Comparison of ENCODE assay signal across 9 cellular contexts in genomic region chr17:2398188-2398587, GRCh38. TPM values are rescaled to one million over a fixed set of nuclear protein-coding genes. Genes with fewer than 3 reads are reported as not detected.
DNase-seq lines count a peak whose midpoint lies in the region; ATAC-seq, FAIRE-seq and TF ChIP-seq lines count a peak whose summit lies in the region.
"Had no signal": no experiment of that assay in that cellular context is flagged by ENCODE, and none has a peak within 500 bp of the region (broad histone marks: within the 10 kb centered on the region; RNA-seq: fewer than 3 reads in every experiment).

No MANE protein-coding gene starts in this region.

- no peak for TF ChIP-seq RAD21 in H1 (IDR thresholded peaks at IDR 0.05 in 1 of 2, conservative IDR thresholded peaks at IDR 0.05 in 1 of 2; ENCODE audit: low read depth in 2 of 2, low read length in 2 of 2)

- peak overlapping the region; percentile 74 for H2BK120ac ChIP-seq in H1 (replicated peaks; ENCODE audit: low read depth, low read length)

- H4K20me1 ChIP-seq in H1 (replicated peaks in 1 of 2; ENCODE audit: control insufficient read depth in 1 of 2, insufficient read depth in 2 of 2, low read length in 2 of 2): peaks cover 8 to 18% of the 10 kb centered on the region in 2 experiments

- TF ChIP-seq EP300 in H1 (IDR thresholded peaks at IDR 0.05; ENCODE audit: borderline replicate concordance in 1 of 2, low read depth in 2 of 2, low read length in 2 of 2): no peak

- H3K27me3 ChIP-seq in NT2/D1 (ENCODE audit: insufficient read depth, insufficient read length) (no peaks in the 10 kb centered on the region), H1 (replicated peaks in 1 of 4; ENCODE audit: control insufficient read depth in 3 of 4, extremely low read depth in 1 of 4, insufficient read depth in 3 of 4, low read length in 3 of 4) (no peaks in the 10 kb centered on the region; a peak in 2 of 7 replicates), foreskin keratinocyte (no peaks in the 10 kb centered on the region)

- no peak overlapping the region for H3K14ac ChIP-seq in H1 (ENCODE audit: insufficient read length)

- H3K23ac ChIP-seq in H1 (ENCODE audit: insufficient read length): no peak overlapping the region

- H3K4ac ChIP-seq in H1 (replicated peaks; ENCODE audit: insufficient read length, low read depth, low read length): peak overlapping the region; percentile 74

- peak overlapping the region; percentile 97 for H3K27ac Mint-ChIP-seq in neural crest cell (ENCODE audit: unreplicated experiment)

- H3K9me3 ChIP-seq in NT2/D1 (ENCODE audit: insufficient read depth, low read length): no peaks in the 10 kb centered on the region
- H3K9me3 ChIP-seq in H1 (ENCODE audit: insufficient read depth in 2 of 2, low read depth in 1 of 2, low read length in 1 of 2): no peaks in the 10 kb centered on the region
- H3K9me3 ChIP-seq: mucosa of descending colon had no signal

- peaks cover 24% of the 10 kb centered on the region for H3K79me1 ChIP-seq in H1 (ENCODE audit: low read depth, low read length)

- peak overlapping the region; percentile 99 for H2BK12ac ChIP-seq in H1 (ENCODE audit: low read depth, low read length)

- H3K79me2 ChIP-seq in H1 (ENCODE audit: control insufficient read depth in 1 of 2, insufficient read depth in 2 of 2, low read length in 2 of 2): peaks cover 0 to 38% of the 10 kb centered on the region in 2 experiments; a peak in 2 of 4 replicates

- peak overlapping the region; percentile 99 for H3K4me3 Mint-ChIP-seq in neural crest cell

- peaks cover 61% of the 10 kb centered on the region for H3K4me1 Mint-ChIP-seq in neural crest cell

- H2AK5ac ChIP-seq in H1 (ENCODE audit: low read depth, low read length): peak overlapping the region; percentile 97

- no peaks in the 10 kb centered on the region for H3K9me3 Mint-ChIP-seq in neural crest cell

- TF ChIP-seq CTCF in AG10803 (conservative IDR thresholded peaks at IDR 0.05; ENCODE audit: low read length) (no peak), H1 (IDR thresholded peaks at IDR 0.05; ENCODE audit: control extremely low read depth in 1 of 3, insufficient read depth in 1 of 3, low read depth in 1 of 3, low read length in 3 of 3) (no peak), neural crest cell (conservative IDR thresholded peaks at IDR 0.05) (no peak), foreskin keratinocyte (conservative IDR thresholded peaks at IDR 0.05) (no peak)

- H3K4me1 ChIP-seq in NT2/D1 (ENCODE audit: insufficient read depth, insufficient read length): peaks cover 44% of the 10 kb centered on the region
- H3K4me1 ChIP-seq in H1 (replicated peaks in 1 of 4; ENCODE audit: control insufficient read depth in 3 of 4, insufficient read depth in 4 of 4, low read length in 3 of 4): peaks cover 11 to 44% (median 31%) of the 10 kb centered on the region in 4 experiments
- H3K4me1 ChIP-seq in foreskin keratinocyte: no peaks in the 10 kb centered on the region

- CTCF ChIA-PET in H1 (lab: Charles Lee; ENCODE audit: partially characterized antibody): interaction anchor here (1.6 to 8.8 kb wide), 6 partner anchors 10 to 20 kb away, joined by 4 to 80 read pairs (median 8); no protein-coding TSS in a partner anchor

- peak overlapping the region; percentile 83; the same call in 1 of the 2 replicates for H3K18ac ChIP-seq in H1 (ENCODE audit: extremely low read depth, low read length)

- POLR2A ChIA-PET in H1 (lab: Charles Lee; ENCODE audit: partially characterized antibody): interaction anchor here (0.5 to 8.8 kb wide), 8 partner anchors 12 to 325 kb away, joined by 3 to 193 read pairs (median 3); partner anchors contain the start of genes SGSM2, SMG6 and TSR1

- H3K27me3 Mint-ChIP-seq in neural crest cell (ENCODE audit: low read depth): peaks cover 12% of the 10 kb centered on the region

- peak overlapping the region; percentile 98 for H2BK15ac ChIP-seq in H1 (ENCODE audit: low read length)

- no peaks in the 10 kb centered on the region for H3K36me3 Mint-ChIP-seq in neural crest cell (ENCODE audit: low read depth)

- no peak overlapping the region for H2AFZ ChIP-seq in H1 (ENCODE audit: low read length)

- DNase-seq in AG10803 (ENCODE audit: low read depth) (no peak), NT2/D1 (ENCODE audit: low read depth, low spot score) (no peak), H1 (ENCODE audit: low read depth in 1 of 2, low spot score in 2 of 2) (no peak), neural crest cell (ENCODE audit: low read depth, low spot score) (no peak), iPS-NIHi11 (ENCODE audit: low spot score) (no peak), foreskin keratinocyte (no peak)

- 75% methylated on average over 10 of the region's 10 CpGs; no CpG with 5 or more reads in 1 of the 2 experiments for WGBS in H1 (ENCODE audit: extremely low coverage in 1 of 2, insufficient coverage in 1 of 2, insufficient read length in 1 of 2, insufficient replicate concordance in 2 of 2, low coverage in 1 of 2, low lambda C conversion rate in 2 of 2, missing lambda C conversion rate in 1 of 2), 2 experiments

- H3K23me2 ChIP-seq in H1 (ENCODE audit: low read depth, low read length): peaks cover 27% of the 10 kb centered on the region

- H4K91ac ChIP-seq in H1 (replicated peaks; ENCODE audit: insufficient read length, low read length): peak overlapping the region; percentile 94

- H3K9ac ChIP-seq in NT2/D1 (ENCODE audit: insufficient read length, low read depth) (peak overlapping the region; percentile 69), H1 (replicated peaks in 1 of 4; ENCODE audit: extremely low read depth in 1 of 4, low read depth in 3 of 4, low read length in 3 of 4) (peak overlapping the region in 3 of 4 experiments; percentile 63 to 75 (median 73); a peak in 6 of 7 replicates)

- peak overlapping the region; percentile 96 for H2BK5ac ChIP-seq in H1 (ENCODE audit: low read depth, low read length)

- ATAC-seq in GM18520 (IDR thresholded peaks at IDR 0.05; ENCODE audit: unreplicated experiment) (no peak), foreskin keratinocyte (no peak), HG03442 (IDR thresholded peaks at IDR 0.05; ENCODE audit: unreplicated experiment) (no peak)

- H4K5ac ChIP-seq in H1 (ENCODE audit: insufficient read length, low read depth, low read length): peak overlapping the region; percentile 0

- no peak overlapping the region for H3K56ac ChIP-seq in H1 (replicated peaks; ENCODE audit: insufficient read length, low read depth, low read length)

- no peak for FAIRE-seq in H1 (lab: Jason Lieb, UNC)

- H4K8ac ChIP-seq in H1 (ENCODE audit: extremely low read depth, insufficient read depth, low read length): peak overlapping the region; percentile 84; the same call in 1 of the 2 replicates

- no peaks in the 10 kb centered on the region for H3K36me3 ChIP-seq in NT2/D1 (ENCODE audit: insufficient read depth, insufficient read length, low read length)
- H3K36me3 ChIP-seq in H1 (ENCODE audit: control insufficient read depth in 2 of 4, insufficient read depth in 4 of 4, low read length in 3 of 4): no peaks in the 10 kb centered on the region

- peak overlapping the region; percentile 60 for H3K4me3 ChIP-seq in AG10803 (ENCODE audit: low read length)
- peak overlapping the region; percentile 40 for H3K4me3 ChIP-seq in NT2/D1 (ENCODE audit: insufficient read length, low read depth)
- H3K4me3 ChIP-seq in H1 (ENCODE audit: extremely low read depth in 1 of 4, insufficient read depth in 2 of 4, low read depth in 3 of 4, low read length in 4 of 4): peak overlapping the region; percentile 58 to 96 (median 74)
- H3K4me3 ChIP-seq: mucosa of descending colon had no signal

- peak overlapping the region; percentile 94 to 98 for H3K4me2 ChIP-seq in H1 (ENCODE audit: insufficient read depth in 1 of 2, low read depth in 2 of 2, low read length in 2 of 2)

- H2BK20ac ChIP-seq in H1 (ENCODE audit: low read length): peak overlapping the region; percentile 87

- TF ChIP-seq POLR2A in H1 (IDR thresholded peaks at IDR 0.05; ENCODE audit: control extremely low read depth in 1 of 2, low read depth in 2 of 2, low read length in 2 of 2): no peak

- H3K27ac ChIP-seq in H1 (ENCODE audit: low read depth, low read length) (peak overlapping the region; percentile 88), foreskin keratinocyte (no peak overlapping the region)

TF ChIP-seq in H1, 55 proteins besides CTCF, POLR2A, EP300 and RAD21 (continues in another document):
- TF ChIP-seq ATF3 (IDR thresholded peaks at IDR 0.05; ENCODE audit: insufficient read depth, low read depth, low read length) (no peak), HDAC6 (IDR thresholded peaks at IDR 0.05; ENCODE audit: low read depth, low read length) (no peak), USF2 (IDR thresholded peaks at IDR 0.05; ENCODE audit: low read length) (no peak), KDM1A (IDR thresholded peaks at IDR 0.05; ENCODE audit: borderline replicate concordance, low read length) (no peak), GTF2F1 (IDR thresholded peaks at IDR 0.05; ENCODE audit: borderline replicate concordance, low read depth, low read length) (no peak), CREB1 (IDR thresholded peaks at IDR 0.05) (no peak), RXRA (IDR thresholded peaks at IDR 0.05; ENCODE audit: insufficient read depth, low read depth, low read length) (no peak)

RNA-seq across cellular contexts. Expression of gene MNT, which starts 2.7 kb away (rescaled TPM):
- 16.3 and 17.3 TPM in 2 replicates for total RNA-seq in H1 (2021; fragmentation: NEBNext Ultra II Directional; extraction: Animal tissue kit (Norgen Biotek cat#: 25700))
- 5.0 and 9.0 TPM in 2 replicates for polyA plus RNA-seq in H1 (2011; rRNA removed)
- polyA plus RNA-seq in H1 (2011; cell fraction: cytosol; rRNA removed): 6.1 TPM
- 12.8 TPM for polyA plus RNA-seq in H1 (2011; cell fraction: nucleus; rRNA removed)
- polyA plus RNA-seq in H1 (2012, experiment 1 of 2): 10.9 to 15.7 TPM (median 13.9 TPM) in 4 replicates
- 7.1 TPM for polyA plus RNA-seq in H1 (2012, experiment 2 of 2)
- polyA plus RNA-seq in H1 (2013, experiment 1 of 2): 12.5 TPM
- polyA plus RNA-seq in H1 (2013, experiment 2 of 2): 10.8 TPM
- 3.2 and 4.2 TPM in 2 replicates for polyA minus RNA-seq in H1 (2011; rRNA and poly(A)+ RNA removed)
- polyA minus RNA-seq in H1 (2011; cell fraction: cytosol; rRNA and poly(A)+ RNA removed): 8.7 TPM
- polyA minus RNA-seq in H1 (2011; cell fraction: nucleus; rRNA and poly(A)+ RNA removed): 6.2 TPM
- 24.7 and 26.9 TPM in 2 replicates for total RNA-seq in neural crest cell
- 5.3 and 5.9 TPM in 2 replicates for total RNA-seq in foreskin keratinocyte
- 4.5 and 4.7 TPM in 2 replicates for polyA plus RNA-seq in foreskin keratinocyte
